In genomic region chr1:42957880-42958487, GRCh38 we compare ENCODE assay signal across 8 cellular contexts. TPM values are rescaled to one million over a fixed set of nuclear protein-coding genes. Genes with fewer than 3 reads are reported as not detected.
A peak's percentile ranks its signal among the peaks of the same experiment; 100 is the strongest.
DNase-seq lines count a peak whose midpoint lies in the region; ATAC-seq and TF ChIP-seq lines count a peak whose summit lies in the region.

No MANE protein-coding gene starts in this region.

- DNase-seq in GM03348 (ENCODE audit: low spot score) (peak; percentile 94), T-helper 22 cell (ENCODE audit: low read depth) (peak; percentile 53), astrocyte of the cerebellum (ENCODE audit: low read depth) (no peak), skeletal muscle cell (ENCODE audit: low read depth) (no peak), inferior parietal cortex (ENCODE audit: extremely low spot score) (no peak)
- DNase-seq in Jurkat, Clone E6-1 (ENCODE audit: low read depth, low spot score): no peak

- ATAC-seq in GM21717 (IDR thresholded peaks at IDR 0.05; ENCODE audit: unreplicated experiment): peak; percentile 47

- no peak for TF ChIP-seq CTCF in astrocyte of the cerebellum (IDR thresholded peaks at IDR 0.05; ENCODE audit: low read depth, low read length, missing control alignments)

- in situ Hi-C loops in astrocyte of the cerebellum (cut with HindIII; ENCODE audit: low sequenced_read_pairs): no loop called here

- H3K4me3 ChIP-seq in Jurkat, Clone E6-1 (ENCODE audit: low read length): peak overlapping the region; percentile 75
- H3K4me3 ChIP-seq in astrocyte of the cerebellum (ENCODE audit: low read depth, low read length) (peak overlapping the region; percentile 87), iPS-11a (ENCODE audit: low read depth, low read length) (peak overlapping the region; percentile 95), skeletal muscle cell (ENCODE audit: low read depth, low read length) (peak overlapping the region; percentile 88)

RNA-seq across cellular contexts. Expression of gene SLC2A1, which starts 0.7 kb away (rescaled TPM):
- polyA plus RNA-seq in Jurkat, Clone E6-1 (2012; ENCODE audit: insufficient read depth, insufficient read length): 36.8 TPM

Comparison
In these comparisons a context has a peak if more than half of its experiments do, and no peak if none do; other contexts are left out.
1. DNase-seq: peak in GM03348 (single experiment) and T-helper 22 cell (single experiment); none in Jurkat, Clone E6-1 (single experiment), astrocyte of the cerebellum (single experiment), skeletal muscle cell (single experiment) and inferior parietal cortex (single experiment).
2. Peak in every context shown above with its lines, with median percentiles within 50 percentile points of each other: H3K4me3 ChIP-seq.